Comparison of ENCODE assay signal across 8 cellular contexts in the genomic region with DNA sequence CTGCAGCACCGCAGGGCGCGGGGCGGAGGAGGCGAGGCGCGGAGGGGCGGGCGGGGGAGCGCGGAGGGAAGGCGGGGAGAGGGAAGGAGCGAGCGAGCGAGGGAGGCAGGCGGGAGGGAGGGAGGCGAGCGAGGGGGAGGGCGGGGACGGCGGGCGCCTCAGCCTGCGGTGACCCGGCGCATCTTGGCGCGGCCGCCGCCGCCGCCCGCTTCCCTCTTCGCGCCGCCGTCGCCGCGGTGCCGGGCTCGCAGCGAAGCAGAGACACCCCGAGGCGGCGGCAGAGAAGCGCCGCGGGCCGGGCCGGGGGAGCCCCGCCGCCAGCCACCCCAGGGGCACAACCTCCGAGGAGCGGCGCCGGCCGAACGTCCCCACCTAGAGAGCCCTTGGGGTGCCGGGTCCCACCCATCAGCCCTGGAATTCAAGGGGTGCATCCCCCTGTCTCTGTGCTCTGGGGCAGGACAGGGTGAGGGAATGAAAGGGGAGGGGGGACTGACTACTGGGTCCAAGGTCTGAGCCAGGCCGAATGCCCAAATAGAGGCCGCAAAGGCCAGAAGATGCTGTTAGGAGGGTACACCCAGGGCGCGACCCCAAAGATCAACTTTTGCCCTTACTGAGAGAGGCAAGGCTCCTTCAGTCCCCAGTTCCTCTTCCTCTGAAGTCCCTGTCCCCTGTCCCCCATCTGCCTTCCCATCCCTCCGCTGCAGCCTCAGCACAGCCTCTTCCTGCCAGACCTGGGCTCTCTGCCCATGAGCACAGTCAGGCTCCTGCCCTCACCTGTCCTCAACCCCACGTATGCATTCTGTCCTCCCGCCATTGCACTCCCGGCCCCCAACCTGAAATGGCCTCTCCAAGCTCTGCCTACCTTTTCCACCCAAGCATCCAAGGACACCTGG. TPM values are rescaled to one million over a fixed set of nuclear protein-coding genes. Genes with fewer than 3 reads are reported as not detected.
A peak's percentile ranks its signal among the peaks of the same experiment; 100 is the strongest.
DNase-seq lines count a peak whose midpoint lies in the region; TF ChIP-seq lines count a peak whose summit lies in the region.

A gene (minus strand): TSS at position 33 of the 893 bp plus-strand sequence. CDS start 133 bp downstream, outside the sequence.

- no peaks in the 10 kb centered on the region for H3K9me3 Mint-ChIP-seq in activated naive CD8-positive, alpha-beta T cell treated with anti-CD3 and anti-CD28 coated beads for 36 hours

- TF ChIP-seq POLR2A in prostate gland (IDR thresholded peaks at IDR 0.05), result no peak

- in situ Hi-C loops in ACHN (cut with HindIII; ENCODE audit: low pct_ligation_motif_present, low pct_unique_long_range_greater_than_20kb, low sequenced_read_pairs), result no loop called here

- H3K4me3 ChIP-seq in right atrium auricular region (peak within 1 kb of the TSS; percentile 58 to 67), prostate gland (peak within 1 kb of the TSS; percentile 40 to 43)

- 11% methylated on average over 47 of the region's 67 CpGs for WGBS in prostate gland

- peaks cover 6% of the 10 kb centered on the region for H3K4me1 Mint-ChIP-seq in activated naive CD8-positive, alpha-beta T cell treated with anti-CD3 and anti-CD28 coated beads for 36 hours

- no peaks in the 10 kb centered on the region for H3K36me3 Mint-ChIP-seq in activated naive CD8-positive, alpha-beta T cell treated with anti-CD3 and anti-CD28 coated beads for 36 hours

- no peaks in the 10 kb centered on the region for H3K9me3 ChIP-seq in right atrium auricular region
- no peaks in the 10 kb centered on the region for H3K9me3 ChIP-seq in prostate gland

- peak; percentile 51 for DNase-seq in stimulated activated CD4-positive, alpha-beta T cell treated with anti-CD3 and anti-CD28 coated beads, Interleukin-15, amount 100 ng/mL, for 24 hours
- DNase-seq in stimulated activated CD4-positive, alpha-beta T cell treated with anti-CD3 and anti-CD28 coated beads, Interleukin-4, amount 100 ng/mL, for 24 hours, result no peak
- DNase-seq in activated naive CD8-positive, alpha-beta T cell treated with anti-CD3 and anti-CD28 coated beads for 36 hours, result peak; percentile 24
- no peak for DNase-seq in right atrium auricular region (ENCODE audit: low spot score)
- peak; percentile 10 for DNase-seq in prostate gland (ENCODE audit: low spot score)
- no peak for DNase-seq in ACHN
- DNase-seq in NCI-H524 treated with DMSO at 0.1 percent for 48 hours (lab: John Stamatoyannopoulos, UW), result no peak
- DNase-seq in SW 1271 (lab: John Stamatoyannopoulos, UW), result no peak

- H3K27me3 Mint-ChIP-seq in activated naive CD8-positive, alpha-beta T cell treated with anti-CD3 and anti-CD28 coated beads for 36 hours, result peaks cover 60% of the 10 kb centered on the region

- H3K36me3 ChIP-seq in right atrium auricular region, result no peaks in the 10 kb centered on the region
- H3K36me3 ChIP-seq in prostate gland, result no peaks in the 10 kb centered on the region

- no peak within 1 kb of the TSS for H3K4me3 Mint-ChIP-seq in activated naive CD8-positive, alpha-beta T cell treated with anti-CD3 and anti-CD28 coated beads for 36 hours

- TF ChIP-seq CTCF in right atrium auricular region (IDR thresholded peaks at IDR 0.05), result no peak
- TF ChIP-seq CTCF in prostate gland (IDR thresholded peaks at IDR 0.05), result no peak

- H3K27ac Mint-ChIP-seq in activated naive CD8-positive, alpha-beta T cell treated with anti-CD3 and anti-CD28 coated beads for 36 hours, result no peak within 1 kb of the TSS

- peaks cover 0 to 6% of the 10 kb centered on the region in 2 donors for H3K27me3 ChIP-seq in right atrium auricular region
- peaks cover 10% of the 10 kb centered on the region for H3K27me3 ChIP-seq in prostate gland (replicated peaks; ENCODE audit: insufficient read depth)

- intact Hi-C loops in prostate gland (cut with DNase I), result loop anchor here (5.0 kb wide), 1 partner anchor 178 kb away; no protein-coding TSS in a partner anchor

- H3K4me1 ChIP-seq in right atrium auricular region, result peaks cover 0 to 27% of the 10 kb centered on the region in 2 donors
- peaks cover 9% of the 10 kb centered on the region for H3K4me1 ChIP-seq in prostate gland (replicated peaks)

- H3K27ac ChIP-seq in right atrium auricular region (peak within 1 kb of the TSS; percentile 55 to 71), prostate gland (peak within 1 kb of the TSS; percentile 36 to 38)

RNA-seq across cellular contexts. Expression of the gene that starts here (rescaled TPM):
- total RNA-seq in activated naive CD8-positive, alpha-beta T cell treated with anti-CD3 and anti-CD28 coated beads for 36 hours, result not detected
- total RNA-seq in right atrium auricular region (10 to 100 TPM; 13.6 to 13.7 TPM), prostate gland (10 to 100 TPM in 1 of 2 donors, 1 to 10 TPM in 1; 2.0 to 20.3 TPM)

Comparison
In these comparisons a context has a peak if more than half of its experiments do, and no peak if none do; other contexts are left out.
1. DNase-seq: peak in stimulated activated CD4-positive, alpha-beta T cell treated with anti-CD3 and anti-CD28 coated beads, Interleukin-15, amount 100 ng/mL, for 24 hours (single experiment) and prostate gland (single experiment); none in stimulated activated CD4-positive, alpha-beta T cell treated with anti-CD3 and anti-CD28 coated beads, Interleukin-4, amount 100 ng/mL, for 24 hours (single experiment), right atrium auricular region (single experiment), ACHN (single experiment), NCI-H524 treated with DMSO at 0.1 percent for 48 hours (single experiment) and SW 1271 (0 of 2).
2. Peak in DNase-seq in activated naive CD8-positive, alpha-beta T cell treated with anti-CD3 and anti-CD28 coated beads for 36 hours; RNA of the gene not detected or under 1 TPM.